In the genomic region with DNA sequence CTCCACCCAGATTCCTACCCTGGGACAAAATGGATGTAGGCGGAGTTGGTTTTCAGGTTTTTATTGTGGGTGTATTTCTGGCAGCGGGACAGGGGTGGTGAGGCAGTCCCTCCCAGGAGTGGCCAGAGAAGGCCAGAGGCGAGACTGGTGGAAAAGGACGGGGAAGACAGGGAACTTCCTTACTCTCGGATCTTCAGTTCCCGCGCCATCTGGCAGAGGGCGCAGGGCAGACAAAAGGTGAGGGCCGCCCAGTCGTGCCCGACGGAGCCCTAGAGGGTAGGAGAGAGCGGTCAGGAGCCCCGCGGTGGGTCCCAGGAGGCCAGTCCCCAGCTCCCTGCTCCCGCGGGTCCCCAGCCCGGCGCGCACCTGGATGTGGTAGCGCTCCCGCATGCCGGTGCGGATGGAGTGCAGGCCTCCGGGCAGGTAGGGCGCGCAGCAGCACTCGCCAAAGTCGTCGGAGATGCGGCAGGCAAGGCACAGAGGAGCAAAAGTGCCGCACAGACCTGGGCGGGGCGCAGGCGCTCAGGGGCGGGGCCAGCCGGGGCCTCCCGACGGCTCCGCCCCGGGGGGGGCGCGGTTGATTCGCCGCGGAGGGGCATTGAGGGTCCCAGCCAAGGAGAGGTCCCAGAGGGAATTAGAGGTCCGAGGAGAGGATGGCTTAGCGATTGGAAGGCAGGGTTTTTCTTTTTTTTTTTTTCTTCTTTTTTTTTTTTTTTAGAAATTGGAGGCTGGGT, we compare ENCODE assay signal across 8 cellular contexts. TPM values are rescaled to one million over a fixed set of nuclear protein-coding genes. Genes with fewer than 3 reads are reported as not detected.
DNase-seq lines count a peak whose midpoint lies in the region; ATAC-seq and TF ChIP-seq lines count a peak whose summit lies in the region.

No MANE protein-coding gene starts in this region.

- peaks cover 7% of the 10 kb centered on the region for H3K4me1 Mint-ChIP-seq in CD4-positive, alpha-beta T cell (ENCODE audit: low read depth)
- peaks cover 7% of the 10 kb centered on the region for H3K4me1 Mint-ChIP-seq in activated CD8-positive, alpha-beta T cell treated with anti-CD3 and anti-CD28 coated beads, Interleukin-2, amount 10 ng/mL, durations not matched to agents 7 days and 5 days (ENCODE audit: low read depth)
- peaks cover 3% of the 10 kb centered on the region for H3K4me1 Mint-ChIP-seq in endothelial cell (ENCODE audit: unreplicated experiment)

- H3K27me3 ChIP-seq in CD4-positive, alpha-beta T cell (ENCODE audit: control insufficient read depth, insufficient read depth, low read length), result peaks cover 28% of the 10 kb centered on the region

- POLR2A ChIA-PET in CD4-positive, alpha-beta T cell (lab: Charles Lee), result interaction anchor here (1.6 kb wide), 1 partner anchor 9 kb away, joined by 3 read pairs; no protein-coding TSS in a partner anchor
- POLR2A ChIA-PET in activated CD8-positive, alpha-beta T cell treated with anti-CD3 and anti-CD28 coated beads, Interleukin-2, amount 10 ng/mL, durations not matched to agents 7 days and 5 days (lab: Charles Lee), result interaction anchor here (0.8 kb wide), 1 partner anchor 42 kb away, joined by 5 read pairs; no protein-coding TSS in a partner anchor

- H3K27ac ChIP-seq in CD4-positive, alpha-beta T cell (ENCODE audit: low read depth, low read length), result no peak overlapping the region

- ATAC-seq in CD4-positive, alpha-beta T cell (ENCODE audit: poor library complexity), result peak; percentile 95
- ATAC-seq in HG03280 (IDR thresholded peaks at IDR 0.05; ENCODE audit: unreplicated experiment), result peak; percentile 63
- ATAC-seq in activated CD8-positive, alpha-beta T cell treated with anti-CD3 and anti-CD28 coated beads, Interleukin-2, amount 10 ng/mL, durations not matched to agents 7 days and 5 days, result peak; percentile 97

- H3K27ac Mint-ChIP-seq in CD4-positive, alpha-beta T cell, result no peak overlapping the region
- peak overlapping the region; percentile 25 for H3K27ac Mint-ChIP-seq in activated CD8-positive, alpha-beta T cell treated with anti-CD3 and anti-CD28 coated beads, Interleukin-2, amount 10 ng/mL, durations not matched to agents 7 days and 5 days
- peak overlapping the region; percentile 67 for H3K27ac Mint-ChIP-seq in endothelial cell (ENCODE audit: unreplicated experiment)

- TF ChIP-seq CTCF in CD4-positive, alpha-beta T cell (IDR thresholded peaks at IDR 0.05), result peak; percentile 55
- TF ChIP-seq CTCF in endothelial cell (IDR thresholded peaks at IDR 0.05; ENCODE audit: unreplicated experiment), result peak; percentile 54

- no peaks in the 10 kb centered on the region for H3K9me3 ChIP-seq in CD4-positive, alpha-beta T cell (ENCODE audit: control insufficient read depth, low read length)

- no peaks in the 10 kb centered on the region for H3K36me3 Mint-ChIP-seq in CD4-positive, alpha-beta T cell (ENCODE audit: low read depth)
- no peaks in the 10 kb centered on the region for H3K36me3 Mint-ChIP-seq in activated CD8-positive, alpha-beta T cell treated with anti-CD3 and anti-CD28 coated beads, Interleukin-2, amount 10 ng/mL, durations not matched to agents 7 days and 5 days (ENCODE audit: low read depth)
- H3K36me3 Mint-ChIP-seq in endothelial cell (ENCODE audit: low read depth, unreplicated experiment), result peaks cover 3% of the 10 kb centered on the region

- H3K4me3 Mint-ChIP-seq in CD4-positive, alpha-beta T cell, result peak overlapping the region; percentile 22
- peak overlapping the region; percentile 56 for H3K4me3 Mint-ChIP-seq in activated CD8-positive, alpha-beta T cell treated with anti-CD3 and anti-CD28 coated beads, Interleukin-2, amount 10 ng/mL, durations not matched to agents 7 days and 5 days
- H3K4me3 Mint-ChIP-seq in endothelial cell (ENCODE audit: unreplicated experiment), result peak overlapping the region; percentile 85

- no peaks in the 10 kb centered on the region for H3K9me3 Mint-ChIP-seq in CD4-positive, alpha-beta T cell
- H3K9me3 Mint-ChIP-seq in activated CD8-positive, alpha-beta T cell treated with anti-CD3 and anti-CD28 coated beads, Interleukin-2, amount 10 ng/mL, durations not matched to agents 7 days and 5 days (ENCODE audit: insufficient read depth), result no peaks in the 10 kb centered on the region
- no peaks in the 10 kb centered on the region for H3K9me3 Mint-ChIP-seq in endothelial cell (ENCODE audit: unreplicated experiment)

- peaks cover 54% of the 10 kb centered on the region for H3K27me3 Mint-ChIP-seq in CD4-positive, alpha-beta T cell
- H3K27me3 Mint-ChIP-seq in activated CD8-positive, alpha-beta T cell treated with anti-CD3 and anti-CD28 coated beads, Interleukin-2, amount 10 ng/mL, durations not matched to agents 7 days and 5 days (ENCODE audit: low read depth), result peaks cover 35% of the 10 kb centered on the region
- H3K27me3 Mint-ChIP-seq in endothelial cell (ENCODE audit: unreplicated experiment), result peaks cover 7% of the 10 kb centered on the region

- DNase-seq in CD4-positive, alpha-beta T cell, result peak; percentile 48 to 71 (median 56)
- DNase-seq in NCI-H82 (lab: John Stamatoyannopoulos, UW), result peak; percentile 89
- peak; percentile 78 for DNase-seq in activated CD8-positive, alpha-beta T cell treated with anti-CD3 and anti-CD28 coated beads, Interleukin-2, amount 10 ng/mL, durations not matched to agents 7 days and 5 days
- DNase-seq in endothelial cell (ENCODE audit: low spot score), result peak; percentile 80
- DNase-seq in mucosa of gallbladder (ENCODE audit: low spot score), result peak; percentile 57
- DNase-seq in stimulated activated CD8-positive, alpha-beta memory T cell treated with anti-CD3 and anti-CD28 coated beads, Interleukin-7, amount 100 ng/mL, for 1 hour (ENCODE audit: low read depth in 2 of 2), result peak; percentile 31 to 36
- DNase-seq in dedifferentiated amniotic fluid mesenchymal stem cell (ENCODE audit: extremely low spot score), result no peak

- intact Hi-C loops in CD4-positive, alpha-beta T cell (cut with DNase I, micrococcal nuclease), result loop anchor here (1.0 to 5.0 kb wide), 2 partner anchors 35 to 46 kb away; no protein-coding TSS in a partner anchor

- CTCF ChIA-PET in CD4-positive, alpha-beta T cell (lab: Charles Lee), result interaction anchor here (1.1 to 1.7 kb wide), 3 partner anchors 14 to 52 kb away, joined by 3 to 4 read pairs (median 3); no protein-coding TSS in a partner anchor
- CTCF ChIA-PET in activated CD8-positive, alpha-beta T cell treated with anti-CD3 and anti-CD28 coated beads, Interleukin-2, amount 10 ng/mL, durations not matched to agents 7 days and 5 days (lab: Charles Lee), result interaction anchor here (1.0 to 2.1 kb wide), 5 partner anchors 10 to 46 kb away, joined by 3 to 9 read pairs (median 4); no protein-coding TSS in a partner anchor

RNA-seq across cellular contexts. Expression of a gene that starts 3.0 kb away (rescaled TPM):
- not detected for total RNA-seq in CD4-positive, alpha-beta T cell
- not detected for total RNA-seq in activated CD8-positive, alpha-beta T cell treated with anti-CD3 and anti-CD28 coated beads, Interleukin-2, amount 10 ng/mL, durations not matched to agents 7 days and 5 days
- total RNA-seq in endothelial cell (ENCODE audit: unreplicated experiment), result 4.1 TPM
- total RNA-seq in mucosa of gallbladder, result 1.9 TPM

RNA-seq across cellular contexts. Expression of a gene that starts 40.0 kb away (rescaled TPM):
- 1 to 10 TPM; 7.6 to 8.2 TPM for total RNA-seq in CD4-positive, alpha-beta T cell
- 10 to 100 TPM; 33.4 to 34.6 TPM for total RNA-seq in activated CD8-positive, alpha-beta T cell treated with anti-CD3 and anti-CD28 coated beads, Interleukin-2, amount 10 ng/mL, durations not matched to agents 7 days and 5 days
- 5.5 TPM for total RNA-seq in endothelial cell (ENCODE audit: unreplicated experiment)
- total RNA-seq in mucosa of gallbladder, result 20.9 TPM

RNA-seq across cellular contexts. Expression of a gene that starts 55.6 kb away (rescaled TPM):
- not detected for total RNA-seq in CD4-positive, alpha-beta T cell
- not detected for total RNA-seq in activated CD8-positive, alpha-beta T cell treated with anti-CD3 and anti-CD28 coated beads, Interleukin-2, amount 10 ng/mL, durations not matched to agents 7 days and 5 days
- not detected for total RNA-seq in endothelial cell (ENCODE audit: unreplicated experiment)
- total RNA-seq in mucosa of gallbladder, result 2.1 TPM

Comparison
In these comparisons a context has a peak if more than half of its experiments do, and no peak if none do; other contexts are left out.
1. H3K4me3 Mint-ChIP-seq: peak in every context shown above with its lines; median percentile 85 in endothelial cell; 56 in activated CD8-positive, alpha-beta T cell treated with anti-CD3 and anti-CD28 coated beads, Interleukin-2, amount 10 ng/mL, durations not matched to agents 7 days and 5 days; 22 in CD4-positive, alpha-beta T cell.